In genomic region chr10:3780766-3781457, GRCh38 we compare ENCODE assay signal across 8 cellular contexts. TPM values are rescaled to one million over a fixed set of nuclear protein-coding genes. Genes with fewer than 3 reads are reported as not detected.
A peak's percentile ranks its signal among the peaks of the same experiment; 100 is the strongest.
DNase-seq lines count a peak whose midpoint lies in the region; ATAC-seq and TF ChIP-seq lines count a peak whose summit lies in the region.

No MANE protein-coding gene starts in this region.

- no peaks in the 10 kb centered on the region for H3K9me3 ChIP-seq in CD4-positive, alpha-beta T cell (ENCODE audit: control insufficient read depth, low read length)
- no peaks in the 10 kb centered on the region for H3K9me3 ChIP-seq in osteoblast (ENCODE audit: low read depth, low read length)

- H3K4me1 Mint-ChIP-seq in CD4-positive, alpha-beta T cell (ENCODE audit: low read depth) = peaks cover 66% of the 10 kb centered on the region

- peak overlapping the region; percentile 99 for H3K27ac ChIP-seq in CD4-positive, alpha-beta T cell (ENCODE audit: low read depth, low read length)
- H3K27ac ChIP-seq in epithelial cell of prostate (peak overlapping the region; percentile 100), osteoblast (ENCODE audit: low read depth, low read length) (peak overlapping the region; percentile 100)

- H3K27ac Mint-ChIP-seq in CD4-positive, alpha-beta T cell = peak overlapping the region; percentile 97

- H3K36me3 Mint-ChIP-seq in CD4-positive, alpha-beta T cell (ENCODE audit: low read depth) = peaks cover 92% of the 10 kb centered on the region

- H3K79me2 ChIP-seq in osteoblast (ENCODE audit: insufficient read depth, low read length) = peaks cover 76% of the 10 kb centered on the region

- H3K27me3 Mint-ChIP-seq in CD4-positive, alpha-beta T cell = no peaks in the 10 kb centered on the region

- ATAC-seq in CD4-positive, alpha-beta T cell (ENCODE audit: poor library complexity) = no peak
- no peak for ATAC-seq in HG02610 (IDR thresholded peaks at IDR 0.05; ENCODE audit: unreplicated experiment)
- ATAC-seq in HG03135 (IDR thresholded peaks at IDR 0.05; ENCODE audit: unreplicated experiment) = no peak
- ATAC-seq in HG03025 (IDR thresholded peaks at IDR 0.05; ENCODE audit: low FRiP score, unreplicated experiment) = no peak

- H2AFZ ChIP-seq in osteoblast (ENCODE audit: low read length) = no peak overlapping the region

- peak overlapping the region; percentile 80 for H3K4me3 ChIP-seq in osteoblast (ENCODE audit: insufficient read depth, low read length)

- peak in 1 of 10 experiments; percentile 36 for DNase-seq in CD4-positive, alpha-beta T cell
- DNase-seq in SK-MEL-5 (ENCODE audit: low read depth, low spot score) (peak; percentile 9), epithelial cell of prostate (ENCODE audit: low read depth, low spot score) (no peak), osteoblast (ENCODE audit: insufficient read length, low spot score, missing footprints) (peak; percentile 54), COR-L47 (lab: John Stamatoyannopoulos, UW) (no peak)

- H3K4me1 ChIP-seq in osteoblast (ENCODE audit: insufficient read depth, low read length) = peaks cover 62% of the 10 kb centered on the region

- H3K4me2 ChIP-seq in osteoblast (ENCODE audit: insufficient read depth, low read length) = peak overlapping the region; percentile 92

- H3K36me3 ChIP-seq in osteoblast (ENCODE audit: insufficient read depth, low read length) = peaks cover 81% of the 10 kb centered on the region

- no peak for TF ChIP-seq CTCF in CD4-positive, alpha-beta T cell (IDR thresholded peaks at IDR 0.05)
- no peak for TF ChIP-seq CTCF in osteoblast (IDR thresholded peaks at IDR 0.05; ENCODE audit: extremely low read depth, low read depth, low read length)

- intact Hi-C loops in CD4-positive, alpha-beta T cell (cut with DNase I, micrococcal nuclease) = loop anchor here (5.0 to 10.0 kb wide), 2 partner anchors 164 to 166 kb away; no protein-coding TSS in a partner anchor

- in situ Hi-C loops in SK-MEL-5 (cut with HindIII; ENCODE audit: low pct_unique_long_range_greater_than_20kb, low sequenced_read_pairs) = no loop called here

- no peaks in the 10 kb centered on the region for H3K27me3 ChIP-seq in CD4-positive, alpha-beta T cell (ENCODE audit: control insufficient read depth, insufficient read depth, low read length)
- no peaks in the 10 kb centered on the region for H3K27me3 ChIP-seq in osteoblast (ENCODE audit: insufficient read depth, low read length)

- no peaks in the 10 kb centered on the region for H3K9me3 Mint-ChIP-seq in CD4-positive, alpha-beta T cell

- CTCF ChIA-PET in CD4-positive, alpha-beta T cell (lab: Charles Lee) = interaction anchor here (2.0 kb wide), 1 partner anchor 29 kb away, joined by 5 read pairs; no protein-coding TSS in a partner anchor

- H3K4me3 Mint-ChIP-seq in CD4-positive, alpha-beta T cell = peak overlapping the region; percentile 91

- H4K20me1 ChIP-seq in osteoblast (ENCODE audit: insufficient read depth, low read length) = peaks cover 79% of the 10 kb centered on the region

- POLR2A ChIA-PET in CD4-positive, alpha-beta T cell (lab: Charles Lee) = interaction anchor here (1.0 to 6.8 kb wide), 12 partner anchors 8 to 192 kb away, joined by 4 to 148 read pairs (median 26); no protein-coding TSS in a partner anchor

RNA-seq across cellular contexts. Expression of gene KLF6, which starts 4.1 kb away (rescaled TPM):
- total RNA-seq in CD4-positive, alpha-beta T cell = 100 to 1,000 TPM; 851 to 874 TPM
- total RNA-seq in SK-MEL-5 (2014; rRNA removed; shearing (Covaris generic)) = 15.0 and 18.5 TPM in 2 replicates
- 34.5 and 48.0 TPM in 2 replicates for polyA plus RNA-seq in SK-MEL-5 (2015; cell fraction: cytosol; rRNA removed)
- polyA plus RNA-seq in SK-MEL-5 (2015; cell fraction: nucleus; rRNA removed) = 218 and 235 TPM in 2 replicates
- total RNA-seq in osteoblast = 50.1 and 52.1 TPM in 2 replicates

Comparison
In these comparisons a context has a peak if more than half of its experiments do, and no peak if none do; other contexts are left out.
1. DNase-seq: peak in SK-MEL-5 (single experiment) and osteoblast (single experiment); none in epithelial cell of prostate (single experiment) and COR-L47 (single experiment).
2. RNA of gene KLF6, which starts 4.1 kb away (total RNA-seq): 851 to 874 TPM in CD4-positive, alpha-beta T cell; 50.1 to 52.1 TPM in osteoblast and 15.0 to 18.5 TPM in SK-MEL-5; every median in the first group is over 10 times any median in the second.
3. Peak in every context shown above with its lines, with median percentiles within 50 percentile points of each other: H3K27ac ChIP-seq.